In the genomic region with DNA sequence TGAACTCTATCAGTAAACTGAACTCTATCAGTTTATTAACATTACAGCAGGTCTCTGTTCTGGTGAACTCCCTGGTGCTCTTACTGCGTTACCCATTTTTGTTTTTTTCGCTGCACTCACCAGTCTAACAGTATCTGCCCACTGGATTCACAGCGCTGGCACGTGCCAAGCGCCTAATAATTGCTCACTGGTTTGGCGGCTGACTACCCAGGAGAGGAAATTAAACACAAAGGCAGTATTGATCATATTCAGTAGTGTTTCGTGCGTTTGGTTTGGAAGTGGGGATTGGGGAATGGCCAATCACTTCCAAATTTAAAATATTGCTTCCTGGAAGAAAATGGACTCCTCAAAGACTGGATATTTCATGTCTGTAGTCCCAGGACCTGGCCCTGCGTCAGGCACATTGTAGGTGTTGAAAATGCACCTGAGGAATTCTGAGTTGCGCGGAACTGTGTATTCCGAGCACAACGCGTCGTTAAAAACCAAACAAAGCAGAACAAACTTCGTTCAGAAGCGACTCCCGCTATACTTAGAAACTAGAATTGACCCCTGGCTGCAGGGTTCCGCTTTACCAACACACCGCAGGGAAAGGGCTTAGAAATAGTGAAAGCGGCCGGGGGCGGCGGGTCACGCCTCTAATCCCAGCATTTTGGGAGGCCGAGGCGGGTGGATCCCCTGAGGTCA, we compare ENCODE assay signal across 8 cellular contexts. TPM values are rescaled to one million over a fixed set of nuclear protein-coding genes. Genes with fewer than 3 reads are reported as not detected.
A peak's percentile ranks its signal among the peaks of the same experiment; 100 is the strongest.
DNase-seq lines count a peak whose midpoint lies in the region; ATAC-seq and TF ChIP-seq lines count a peak whose summit lies in the region.

No MANE protein-coding gene starts in this region.

- H3K4me1 ChIP-seq in lung (ENCODE audit: control insufficient read depth in 2 of 2, insufficient read depth in 2 of 2, low read length in 2 of 2): peaks cover 6 to 16% of the 10 kb centered on the region in 2 donors

- TF ChIP-seq CTCF in GM12864 (IDR thresholded peaks at IDR 0.05; ENCODE audit: low read depth, low read length, missing control alignments) (no peak), WERI-Rb-1 (IDR thresholded peaks at IDR 0.05; ENCODE audit: low read depth, low read length) (no peak), lung (IDR thresholded peaks at IDR 0.05; ENCODE audit: control extremely low read depth, extremely low read depth) (no peak)

- H3K4me3 ChIP-seq in GM12864 (ENCODE audit: low read depth, low read length) (peak overlapping the region; percentile 98), H7 (ENCODE audit: insufficient read depth, low read depth, low read length) (peak overlapping the region; percentile 76), MG63 (peak overlapping the region; percentile 81), WERI-Rb-1 (ENCODE audit: low read depth, low read length) (peak overlapping the region; percentile 87), lung (peak overlapping the region; percentile 75)

- H3K9me3 ChIP-seq in MG63 (0 out of 2 replicates have a peak, but pooled peaks cover 3% of the 10 kb centered on the region), WERI-Rb-1 (ENCODE audit: severe bottlenecking) (no peaks in the 10 kb centered on the region), lung (ENCODE audit: control insufficient read depth in 2 of 2, insufficient read depth in 1 of 2, low read length in 1 of 2) (no peaks in the 10 kb centered on the region)

- H3K27ac ChIP-seq in WERI-Rb-1 (peak overlapping the region; percentile 85), lung (ENCODE audit: low read depth in 1 of 2, low read length in 1 of 2) (peak overlapping the region; percentile 85 to 98)

- no peaks in the 10 kb centered on the region for H3K27me3 ChIP-seq in H7 (ENCODE audit: control insufficient read depth, insufficient read depth, low read length)
- H3K27me3 ChIP-seq in MG63: no peaks in the 10 kb centered on the region
- peaks cover 17% of the 10 kb centered on the region for H3K27me3 ChIP-seq in WERI-Rb-1 (ENCODE audit: insufficient read depth, low read depth, severe bottlenecking)
- H3K27me3 ChIP-seq in lung (ENCODE audit: control insufficient read depth, insufficient read depth): no peaks in the 10 kb centered on the region

- H3K36me3 ChIP-seq in H7 (replicated peaks; ENCODE audit: control insufficient read depth, insufficient read depth, low read length) (peaks cover 31% of the 10 kb centered on the region), MG63 (peaks cover 38% of the 10 kb centered on the region), WERI-Rb-1 (peaks cover 37% of the 10 kb centered on the region), lung (ENCODE audit: control insufficient read depth in 2 of 2, insufficient read depth in 2 of 2, low read length in 2 of 2) (peaks cover 14 to 21% of the 10 kb centered on the region in 2 donors)

- WGBS in lung, 2 donors: 0% methylated on average over 27 of the region's 27 CpGs

- DNase-seq in GM12864 (ENCODE audit: low read depth) (peak; percentile 60), H7 (no peak), MG63 (peak; percentile 72), WERI-Rb-1 (peak; percentile 14), dermis blood vessel endothelial cell (peak; percentile 62), lung (ENCODE audit: low spot score) (peak; percentile 44), HPDE6-E6E7 (ENCODE audit: extremely low spot score) (no peak)
- DNase-seq in stimulated activated naive CD8-positive, alpha-beta T cell treated with anti-CD3 and anti-CD28 coated beads, Interleukin-15, Interleukin-2, amounts not matched to agents 100 U/mL and 50 U/mL, for 24 hours: peak; percentile 66

- ATAC-seq in lung (ENCODE audit: insufficient read depth, low FRiP score): peak; percentile 9
- ATAC-seq in stimulated activated naive CD8-positive, alpha-beta T cell treated with anti-CD3 and anti-CD28 coated beads, Interleukin-15, Interleukin-2, amounts not matched to agents 100 U/mL and 50 U/mL, for 24 hours: peak; percentile 6

RNA-seq across cellular contexts. Expression of a gene that starts 1.1 kb away (rescaled TPM):
- total RNA-seq in H7 (2014; rRNA removed; shearing (Covaris generic)): 2,887 and 2,908 TPM in 2 replicates
- 1,680 and 1,976 TPM in 2 replicates for total RNA-seq in MG63 (2014; rRNA removed; shearing (Covaris generic); ENCODE audit: low replicate concordance)
- total RNA-seq in dermis blood vessel endothelial cell (836 and 1,354 TPM in 2 replicates), lung (1,000 to 10,000 TPM; 1,097 to 1,219 TPM)
- polyA plus RNA-seq in lung: 1,000 to 10,000 TPM; 1,920 to 2,487 TPM

RNA-seq across cellular contexts. Expression of a gene that starts 14.9 kb away (rescaled TPM):
- 15.8 and 17.5 TPM in 2 replicates for total RNA-seq in H7 (2014; rRNA removed; shearing (Covaris generic))
- 7.3 and 34.0 TPM in 2 replicates for total RNA-seq in MG63 (2014; rRNA removed; shearing (Covaris generic); ENCODE audit: low replicate concordance)
- total RNA-seq in dermis blood vessel endothelial cell: 7.7 and 11.2 TPM in 2 replicates
- 10 to 100 TPM; 10.2 to 20.9 TPM for total RNA-seq in lung
- polyA plus RNA-seq in lung: 10 to 100 TPM in 1 of 2 donors, 1 to 10 TPM in 1; 5.6 to 10.5 TPM

RNA-seq across cellular contexts. Expression of a gene that starts 55.6 kb away (rescaled TPM):
- total RNA-seq in H7 (2014; rRNA removed; shearing (Covaris generic)): not detected in 2 replicates
- total RNA-seq in MG63 (2014; rRNA removed; shearing (Covaris generic); ENCODE audit: low replicate concordance): not detected in 2 replicates
- total RNA-seq in dermis blood vessel endothelial cell (not detected in 2 replicates), lung (10 to 100 TPM; 10.3 to 34.0 TPM)
- 10 to 100 TPM in 1 of 2 donors, 1 to 10 TPM in 1; 2.8 to 59.8 TPM for polyA plus RNA-seq in lung

Comparison
In these comparisons a context has a peak if more than half of its experiments do, and no peak if none do; other contexts are left out.
1. DNase-seq: peak in GM12864 (single experiment), MG63 (single experiment), WERI-Rb-1 (single experiment), dermis blood vessel endothelial cell (single experiment), lung (single experiment) and stimulated activated naive CD8-positive, alpha-beta T cell treated with anti-CD3 and anti-CD28 coated beads, Interleukin-15, Interleukin-2, amounts not matched to agents 100 U/mL and 50 U/mL, for 24 hours (single experiment); none in H7 (single experiment) and HPDE6-E6E7 (single experiment).
2. RNA of a gene that starts 55.6 kb away (total RNA-seq): 10.3 to 34.0 TPM in lung; not detected in H7, not detected in MG63 and not detected in dermis blood vessel endothelial cell; every median in the first group is over 10 times any median in the second.
3. Peak in every context shown above with its lines, with median percentiles within 50 percentile points of each other: H3K4me3 ChIP-seq.